ENCODE assay signal across 8 cellular contexts in genomic region chr10:116742367-116743265, GRCh38. TPM values are rescaled to one million over a fixed set of nuclear protein-coding genes. Genes with fewer than 3 reads are reported as not detected.
DNase-seq lines count a peak whose midpoint lies in the region; ATAC-seq and TF ChIP-seq lines count a peak whose summit lies in the region.

A gene with protein sequence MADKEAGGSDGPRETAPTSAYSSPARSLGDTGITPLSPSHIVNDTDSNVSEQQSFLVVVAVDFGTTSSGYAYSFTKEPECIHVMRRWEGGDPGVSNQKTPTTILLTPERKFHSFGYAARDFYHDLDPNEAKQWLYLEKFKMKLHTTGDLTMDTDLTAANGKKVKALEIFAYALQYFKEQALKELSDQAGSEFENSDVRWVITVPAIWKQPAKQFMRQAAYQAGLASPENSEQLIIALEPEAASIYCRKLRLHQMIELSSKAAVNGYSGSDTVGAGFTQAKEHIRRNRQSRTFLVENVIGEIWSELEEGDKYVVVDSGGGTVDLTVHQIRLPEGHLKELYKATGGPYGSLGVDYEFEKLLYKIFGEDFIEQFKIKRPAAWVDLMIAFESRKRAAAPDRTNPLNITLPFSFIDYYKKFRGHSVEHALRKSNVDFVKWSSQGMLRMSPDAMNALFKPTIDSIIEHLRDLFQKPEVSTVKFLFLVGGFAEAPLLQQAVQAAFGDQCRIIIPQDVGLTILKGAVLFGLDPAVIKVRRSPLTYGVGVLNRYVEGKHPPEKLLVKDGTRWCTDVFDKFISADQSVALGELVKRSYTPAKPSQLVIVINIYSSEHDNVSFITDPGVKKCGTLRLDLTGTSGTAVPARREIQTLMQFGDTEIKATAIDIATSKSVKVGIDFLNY (minus strand): TSS chr10:116742566. CDS start chr10:116742469, 97 bp downstream.

- H3K9me3 ChIP-seq in gastroesophageal sphincter (no peaks in the 10 kb centered on the region), neural cell (ENCODE audit: low read length) (no peaks in the 10 kb centered on the region), testis (no peaks in the 10 kb centered on the region)

- intact Hi-C loops in testis (cut with DNase I; ENCODE audit: low total_unique reads) = loop anchor here (10.0 kb wide), 1 partner anchor 58 kb away; no protein-coding TSS in a partner anchor

- H3K4me2 ChIP-seq in neural cell (ENCODE audit: low read length) = peak within 1 kb of the TSS; percentile 25

- ATAC-seq in GM18873 (IDR thresholded peaks at IDR 0.05; ENCODE audit: low FRiP score, unreplicated experiment) (peak; percentile 57), HG03097 (IDR thresholded peaks at IDR 0.05; ENCODE audit: low FRiP score, unreplicated experiment) (peak; percentile 94), gastroesophageal sphincter (peak; percentile 94)

- H3K4me3 ChIP-seq in gastroesophageal sphincter = peak within 1 kb of the TSS; percentile 79 to 98
- peak within 1 kb of the TSS; percentile 67 for H3K4me3 ChIP-seq in neural cell (ENCODE audit: low read length)
- H3K4me3 ChIP-seq in testis = peak within 1 kb of the TSS; percentile 80 to 91

- no peaks in the 10 kb centered on the region for H3F3A ChIP-seq in neural cell (ENCODE audit: insufficient read depth, low read length, poor library complexity, severe bottlenecking)

- peak within 1 kb of the TSS; percentile 59 for H3K9ac ChIP-seq in neural cell (ENCODE audit: low read length)

- H4K20me1 ChIP-seq in neural cell (ENCODE audit: insufficient read depth) = no peaks in the 10 kb centered on the region

- H3K27ac ChIP-seq in gastroesophageal sphincter = peak within 1 kb of the TSS; percentile 62 to 98 (median 94)
- no peak within 1 kb of the TSS for H3K27ac ChIP-seq in neural cell (ENCODE audit: low read length)
- H3K27ac ChIP-seq in testis = peak within 1 kb of the TSS; percentile 74 to 85

- no peak within 1 kb of the TSS for H2AFZ ChIP-seq in neural cell (ENCODE audit: low read depth, low read length)

- H3K79me2 ChIP-seq in neural cell (replicated peaks; ENCODE audit: insufficient read depth, low read length) = no peaks in the 10 kb centered on the region

- peak; percentile 87 to 95 for TF ChIP-seq POLR2A in gastroesophageal sphincter (IDR thresholded peaks at IDR 0.05)
- no peak for TF ChIP-seq POLR2A in testis (IDR thresholded peaks at IDR 0.05)

- H3K36me3 ChIP-seq in gastroesophageal sphincter (no peaks in the 10 kb centered on the region), neural cell (ENCODE audit: insufficient read depth, low read length) (no peaks in the 10 kb centered on the region), testis (ENCODE audit: low read depth, missing control alignments) (no peaks in the 10 kb centered on the region)

- H3K27me3 ChIP-seq in gastroesophageal sphincter (no peaks in the 10 kb centered on the region), neural cell (ENCODE audit: insufficient read depth, low read depth, low read length) (peaks cover 24% of the 10 kb centered on the region), testis (no peaks in the 10 kb centered on the region)

- TF ChIP-seq CTCF in gastroesophageal sphincter (IDR thresholded peaks at IDR 0.05) (peak in 2 of 4 experiments; percentile 30 to 46), neural cell (IDR thresholded peaks at IDR 0.05; ENCODE audit: poor library complexity, severe bottlenecking) (no peak), testis (IDR thresholded peaks at IDR 0.05) (peak in 1 of 3 experiments; percentile 21)

- no peak for TF ChIP-seq RAD21 in neural cell (conservative IDR thresholded peaks at IDR 0.05)

- H3K4me1 ChIP-seq in gastroesophageal sphincter (peaks cover 0 to 41% (median 10%) of the 10 kb centered on the region in 3 donors), testis (peaks cover 13% of the 10 kb centered on the region)

- H3K9me2 ChIP-seq in neural cell (ENCODE audit: insufficient read depth, low read length) = no peaks in the 10 kb centered on the region

- WGBS in gastroesophageal sphincter (ENCODE audit: low coverage in 1 of 2), 2 donors = no CpG with 5 or more reads among the region's 114 CpGs
- WGBS in testis, 2 donors = 1% methylated on average over 55 of the region's 114 CpGs; no CpG with 5 or more reads in 1 of the 2 donors

- DNase-seq in AG20443 (ENCODE audit: low spot score) (peak; percentile 96), OCI-M1 (lab: John Stamatoyannopoulos, UW) (peak; percentile 82), testis (peak; percentile 79)
- DNase-seq in activated naive CD4-positive, alpha-beta T cell treated with anti-CD3 and anti-CD28 coated beads, Interleukin-2, amount 50 U/mL, for 16 hours = peak; percentile 52

- TF ChIP-seq EP300 in gastroesophageal sphincter (IDR thresholded peaks at IDR 0.05) (no peak), neural cell (conservative IDR thresholded peaks at IDR 0.05; ENCODE audit: poor library complexity, severe bottlenecking) (no peak)

TF ChIP-seq in neural cell, 6 proteins besides CTCF, POLR2A, EP300 and RAD21:
- TF ChIP-seq MXI1 (conservative IDR thresholded peaks at IDR 0.05; ENCODE audit: poor library complexity, severe bottlenecking) = peak; percentile 30
- no peak for TF ChIP-seq SMC3 (conservative IDR thresholded peaks at IDR 0.05; ENCODE audit: poor library complexity)
- TF ChIP-seq EZH2 (IDR thresholded peaks at IDR 0.05; ENCODE audit: borderline replicate concordance, insufficient read depth, low read length, poor library complexity, severe bottlenecking) = no peak
- TF ChIP-seq POLR2AphosphoS5 (IDR thresholded peaks at IDR 0.05) = no peak
- TF ChIP-seq, protein P1, sequence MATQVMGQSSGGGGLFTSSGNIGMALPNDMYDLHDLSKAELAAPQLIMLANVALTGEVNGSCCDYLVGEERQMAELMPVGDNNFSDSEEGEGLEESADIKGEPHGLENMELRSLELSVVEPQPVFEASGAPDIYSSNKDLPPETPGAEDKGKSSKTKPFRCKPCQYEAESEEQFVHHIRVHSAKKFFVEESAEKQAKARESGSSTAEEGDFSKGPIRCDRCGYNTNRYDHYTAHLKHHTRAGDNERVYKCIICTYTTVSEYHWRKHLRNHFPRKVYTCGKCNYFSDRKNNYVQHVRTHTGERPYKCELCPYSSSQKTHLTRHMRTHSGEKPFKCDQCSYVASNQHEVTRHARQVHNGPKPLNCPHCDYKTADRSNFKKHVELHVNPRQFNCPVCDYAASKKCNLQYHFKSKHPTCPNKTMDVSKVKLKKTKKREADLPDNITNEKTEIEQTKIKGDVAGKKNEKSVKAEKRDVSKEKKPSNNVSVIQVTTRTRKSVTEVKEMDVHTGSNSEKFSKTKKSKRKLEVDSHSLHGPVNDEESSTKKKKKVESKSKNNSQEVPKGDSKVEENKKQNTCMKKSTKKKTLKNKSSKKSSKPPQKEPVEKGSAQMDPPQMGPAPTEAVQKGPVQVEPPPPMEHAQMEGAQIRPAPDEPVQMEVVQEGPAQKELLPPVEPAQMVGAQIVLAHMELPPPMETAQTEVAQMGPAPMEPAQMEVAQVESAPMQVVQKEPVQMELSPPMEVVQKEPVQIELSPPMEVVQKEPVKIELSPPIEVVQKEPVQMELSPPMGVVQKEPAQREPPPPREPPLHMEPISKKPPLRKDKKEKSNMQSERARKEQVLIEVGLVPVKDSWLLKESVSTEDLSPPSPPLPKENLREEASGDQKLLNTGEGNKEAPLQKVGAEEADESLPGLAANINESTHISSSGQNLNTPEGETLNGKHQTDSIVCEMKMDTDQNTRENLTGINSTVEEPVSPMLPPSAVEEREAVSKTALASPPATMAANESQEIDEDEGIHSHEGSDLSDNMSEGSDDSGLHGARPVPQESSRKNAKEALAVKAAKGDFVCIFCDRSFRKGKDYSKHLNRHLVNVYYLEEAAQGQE (IDR thresholded peaks at IDR 0.05; ENCODE audit: borderline replicate concordance) = no peak
- TF ChIP-seq TAF1 (IDR thresholded peaks at IDR 0.05; ENCODE audit: low read depth) = peak; percentile 0

RNA-seq across cellular contexts. Expression of the gene that starts here (rescaled TPM):
- 10 to 100 TPM; 12.3 to 26.3 (median 20.6) TPM for total RNA-seq in gastroesophageal sphincter
- polyA plus RNA-seq in neural cell = 5.9 and 8.4 TPM in 2 replicates
- polyA minus RNA-seq in neural cell = 16.3 TPM in 2 replicates
- total RNA-seq in testis = 10 to 100 TPM; 28.4 to 34.6 TPM
- polyA plus RNA-seq in testis (ENCODE audit: insufficient read depth, low read depth, low replicate concordance) = 20.9 TPM
